In genomic region chr10:7491949-7492659, GRCh38 we compare ENCODE assay signal across 11 cellular contexts.
A peak's percentile ranks its signal among the peaks of the same experiment; 100 is the strongest.
DNase-seq lines count a peak whose midpoint lies in the region; ATAC-seq and TF ChIP-seq lines count a peak whose summit lies in the region.
"Had no signal": no experiment of that assay in that cellular context is flagged by ENCODE, and none has a peak within 500 bp of the region (broad histone marks: within the 10 kb centered on the region; RNA-seq: fewer than 3 reads in every experiment).

No MANE protein-coding gene starts in this region.

- H3K4me1 Mint-ChIP-seq in memory B cell, result peaks cover 46% of the 10 kb centered on the region

- peaks cover 9% of the 10 kb centered on the region for H3K9me3 Mint-ChIP-seq in memory B cell

- H3K9me3 ChIP-seq in BE2C (no peaks in the 10 kb centered on the region), gastrocnemius medialis (no peaks in the 10 kb centered on the region)
- H3K9me3 ChIP-seq: colonic mucosa, thoracic aorta had no signal

- in situ Hi-C loops in gastrocnemius medialis (cut with MboI; ENCODE audit: low sequenced_read_pairs in 4 of 4), result no loop called here

- TF ChIP-seq POLR2A in gastrocnemius medialis (IDR thresholded peaks at IDR 0.05), result no peak

- no peak for DNase-seq in memory B cell (ENCODE audit: low spot score in 2 of 2)
- DNase-seq in BE2C, result no peak
- no peak for DNase-seq in GM19238 (ENCODE audit: insufficient read length, low spot score)
- DNase-seq in gastrocnemius medialis, result no peak
- DNase-seq: activated CD4-positive, alpha-beta T cell treated with anti-CD3 and anti-CD28 coated beads for 36 hours; colonic mucosa had no signal

- no peaks in the 10 kb centered on the region for H3K36me3 Mint-ChIP-seq in memory B cell

- no peak overlapping the region for H3K4me3 Mint-ChIP-seq in memory B cell
- H3K4me3 Mint-ChIP-seq: activated CD4-positive, alpha-beta T cell treated with anti-CD3 and anti-CD28 coated beads for 36 hours had no signal

- H3K27me3 Mint-ChIP-seq in memory B cell, result no peaks in the 10 kb centered on the region
- H3K27me3 Mint-ChIP-seq: activated CD4-positive, alpha-beta T cell treated with anti-CD3 and anti-CD28 coated beads for 36 hours had no signal

- intact Hi-C loops in gastrocnemius medialis (cut with DNase I; ENCODE audit: low total_unique reads), result no loop called here

- no peaks in the 10 kb centered on the region for H3K36me3 ChIP-seq in BE2C
- H3K36me3 ChIP-seq in gastrocnemius medialis, result no peaks in the 10 kb centered on the region
- H3K36me3 ChIP-seq: colonic mucosa, thoracic aorta had no signal

- H3K4me3 ChIP-seq in BE2C (ENCODE audit: low read depth, low read length) (no peak overlapping the region), gastrocnemius medialis (no peak overlapping the region)
- H3K4me3 ChIP-seq: colonic mucosa, skin epidermis, thoracic aorta had no signal

- H3K27me3 ChIP-seq in BE2C, result peaks cover 8% of the 10 kb centered on the region; the same call in 1 of the 2 replicates
- H3K27me3 ChIP-seq in gastrocnemius medialis, result no peaks in the 10 kb centered on the region
- H3K27me3 ChIP-seq: colonic mucosa had no signal

- H3K27ac Mint-ChIP-seq in memory B cell, result peak overlapping the region; percentile 54
- H3K27ac Mint-ChIP-seq: activated CD4-positive, alpha-beta T cell treated with anti-CD3 and anti-CD28 coated beads for 36 hours had no signal

- TF ChIP-seq CTCF in BE2C (IDR thresholded peaks at IDR 0.05; ENCODE audit: low read depth, low read length) (no peak), gastrocnemius medialis (IDR thresholded peaks at IDR 0.05 in 4 of 5, conservative IDR thresholded peaks at IDR 0.05 in 1 of 5) (no peak)

- H3K4me1 ChIP-seq in BE2C, result no peaks in the 10 kb centered on the region
- H3K4me1 ChIP-seq in gastrocnemius medialis, result peaks cover 16 to 17% of the 10 kb centered on the region in 2 donors
- H3K4me1 ChIP-seq: colonic mucosa had no signal

- H3K27ac ChIP-seq in gastrocnemius medialis, result no peak overlapping the region
- H3K27ac ChIP-seq: colonic mucosa, thoracic aorta had no signal

- ATAC-seq in GM18870 (IDR thresholded peaks at IDR 0.05; ENCODE audit: unreplicated experiment) (peak; percentile 91), GM21723 (IDR thresholded peaks at IDR 0.05; ENCODE audit: unreplicated experiment) (peak; percentile 96), HG03520 (IDR thresholded peaks at IDR 0.05; ENCODE audit: unreplicated experiment) (peak; percentile 87), memory B cell (ENCODE audit: low read depth) (peak; percentile 47), gastrocnemius medialis (no peak)

Comparison
In these comparisons a context has a peak if more than half of its experiments do, and no peak if none do; other contexts are left out.
1. ATAC-seq: peak in GM18870 (single experiment), GM21723 (single experiment), HG03520 (single experiment) and memory B cell (single experiment); none in gastrocnemius medialis (0 of 2).